1 cellular context compared by ENCODE assay signal in the genomic region with DNA sequence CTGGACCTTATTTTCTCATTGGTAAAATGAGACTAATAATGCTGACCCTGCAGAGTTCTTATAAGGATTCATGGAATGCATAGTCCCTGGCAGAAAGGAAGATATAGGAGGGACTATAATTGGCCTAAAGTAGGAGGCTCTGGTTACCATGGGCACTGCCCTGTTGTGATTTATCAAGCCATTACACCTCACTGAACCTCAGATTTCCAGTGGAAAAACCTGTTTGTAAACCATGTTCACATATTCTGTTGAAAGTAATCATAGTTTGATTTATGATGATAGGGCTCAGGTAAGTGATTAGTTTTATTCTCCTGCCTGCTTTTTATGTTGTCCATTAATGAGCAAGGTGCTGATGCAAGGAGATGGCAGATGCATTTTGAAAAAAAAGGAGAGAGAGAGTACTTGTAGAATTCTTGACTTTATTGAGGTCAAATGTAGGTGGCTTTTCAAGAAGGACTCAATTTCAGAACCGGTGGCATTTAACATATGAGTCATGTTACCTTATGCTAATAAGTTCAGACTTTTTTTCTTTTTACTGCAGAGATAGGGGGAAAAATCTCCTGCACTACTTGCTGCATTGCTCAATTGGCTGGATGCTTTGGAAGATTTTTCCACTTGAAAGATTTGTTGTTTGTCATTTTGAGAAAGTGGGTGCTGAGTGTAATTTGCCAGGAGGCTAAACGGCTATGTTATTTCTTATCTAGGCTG.
TF ChIP-seq lines count a peak whose summit lies in the region.

No MANE protein-coding gene starts in this region.

TF ChIP-seq in HEK293, 187 proteins besides CTCF, POLR2A, EP300 and RAD21 (continued from another document):
- TF ChIP-seq, protein P1, sequence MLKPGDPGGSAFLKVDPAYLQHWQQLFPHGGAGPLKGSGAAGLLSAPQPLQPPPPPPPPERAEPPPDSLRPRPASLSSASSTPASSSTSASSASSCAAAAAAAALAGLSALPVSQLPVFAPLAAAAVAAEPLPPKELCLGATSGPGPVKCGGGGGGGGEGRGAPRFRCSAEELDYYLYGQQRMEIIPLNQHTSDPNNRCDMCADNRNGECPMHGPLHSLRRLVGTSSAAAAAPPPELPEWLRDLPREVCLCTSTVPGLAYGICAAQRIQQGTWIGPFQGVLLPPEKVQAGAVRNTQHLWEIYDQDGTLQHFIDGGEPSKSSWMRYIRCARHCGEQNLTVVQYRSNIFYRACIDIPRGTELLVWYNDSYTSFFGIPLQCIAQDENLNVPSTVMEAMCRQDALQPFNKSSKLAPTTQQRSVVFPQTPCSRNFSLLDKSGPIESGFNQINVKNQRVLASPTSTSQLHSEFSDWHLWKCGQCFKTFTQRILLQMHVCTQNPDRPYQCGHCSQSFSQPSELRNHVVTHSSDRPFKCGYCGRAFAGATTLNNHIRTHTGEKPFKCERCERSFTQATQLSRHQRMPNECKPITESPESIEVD (tag by site-specific recombination; IDR thresholded peaks at IDR 0.05): peak; percentile 99
- TF ChIP-seq ZNF302 (tag by site-specific recombination; IDR thresholded peaks at IDR 0.05; ENCODE audit: low read depth) (no peak), ZNF223 (tag by site-specific recombination; IDR thresholded peaks at IDR 0.05) (no peak), ZNF16 (tag by site-specific recombination; IDR thresholded peaks at IDR 0.05; ENCODE audit: low read depth) (no peak), IKZF3 (tag by site-specific recombination; IDR thresholded peaks at IDR 0.05) (0 out of 2 replicates have a peak, but pooled peaks have one; percentile 17), ZNF394 (tag by site-specific recombination; IDR thresholded peaks at IDR 0.05; ENCODE audit: borderline replicate concordance) (no peak), ZNF23 (tag by site-specific recombination; IDR thresholded peaks at IDR 0.05; ENCODE audit: borderline replicate concordance) (no peak), ZNF174 (tag by site-specific recombination; IDR thresholded peaks at IDR 0.05) (no peak), GLI4 (tag by site-specific recombination; IDR thresholded peaks at IDR 0.05) (no peak), FEZF1 (tag by site-specific recombination; IDR thresholded peaks at IDR 0.05) (peak; percentile 77), PRDM1 (tag by site-specific recombination; IDR thresholded peaks at IDR 0.05) (0 out of 2 replicates have a peak, but pooled peaks have one; percentile 43), MZF1 (tag by site-specific recombination; IDR thresholded peaks at IDR 0.05; ENCODE audit: borderline replicate concordance) (no peak)
- TF ChIP-seq, protein P2, sequence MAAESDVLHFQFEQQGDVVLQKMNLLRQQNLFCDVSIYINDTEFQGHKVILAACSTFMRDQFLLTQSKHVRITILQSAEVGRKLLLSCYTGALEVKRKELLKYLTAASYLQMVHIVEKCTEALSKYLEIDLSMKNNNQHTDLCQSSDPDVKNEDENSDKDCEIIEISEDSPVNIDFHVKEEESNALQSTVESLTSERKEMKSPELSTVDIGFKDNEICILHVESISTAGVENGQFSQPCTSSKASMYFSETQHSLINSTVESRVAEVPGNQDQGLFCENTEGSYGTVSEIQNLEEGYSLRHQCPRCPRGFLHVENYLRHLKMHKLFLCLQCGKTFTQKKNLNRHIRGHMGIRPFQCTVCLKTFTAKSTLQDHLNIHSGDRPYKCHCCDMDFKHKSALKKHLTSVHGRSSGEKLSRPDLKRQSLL (tag by site-specific recombination; IDR thresholded peaks at IDR 0.05): no peak
- TF ChIP-seq, protein P3, sequence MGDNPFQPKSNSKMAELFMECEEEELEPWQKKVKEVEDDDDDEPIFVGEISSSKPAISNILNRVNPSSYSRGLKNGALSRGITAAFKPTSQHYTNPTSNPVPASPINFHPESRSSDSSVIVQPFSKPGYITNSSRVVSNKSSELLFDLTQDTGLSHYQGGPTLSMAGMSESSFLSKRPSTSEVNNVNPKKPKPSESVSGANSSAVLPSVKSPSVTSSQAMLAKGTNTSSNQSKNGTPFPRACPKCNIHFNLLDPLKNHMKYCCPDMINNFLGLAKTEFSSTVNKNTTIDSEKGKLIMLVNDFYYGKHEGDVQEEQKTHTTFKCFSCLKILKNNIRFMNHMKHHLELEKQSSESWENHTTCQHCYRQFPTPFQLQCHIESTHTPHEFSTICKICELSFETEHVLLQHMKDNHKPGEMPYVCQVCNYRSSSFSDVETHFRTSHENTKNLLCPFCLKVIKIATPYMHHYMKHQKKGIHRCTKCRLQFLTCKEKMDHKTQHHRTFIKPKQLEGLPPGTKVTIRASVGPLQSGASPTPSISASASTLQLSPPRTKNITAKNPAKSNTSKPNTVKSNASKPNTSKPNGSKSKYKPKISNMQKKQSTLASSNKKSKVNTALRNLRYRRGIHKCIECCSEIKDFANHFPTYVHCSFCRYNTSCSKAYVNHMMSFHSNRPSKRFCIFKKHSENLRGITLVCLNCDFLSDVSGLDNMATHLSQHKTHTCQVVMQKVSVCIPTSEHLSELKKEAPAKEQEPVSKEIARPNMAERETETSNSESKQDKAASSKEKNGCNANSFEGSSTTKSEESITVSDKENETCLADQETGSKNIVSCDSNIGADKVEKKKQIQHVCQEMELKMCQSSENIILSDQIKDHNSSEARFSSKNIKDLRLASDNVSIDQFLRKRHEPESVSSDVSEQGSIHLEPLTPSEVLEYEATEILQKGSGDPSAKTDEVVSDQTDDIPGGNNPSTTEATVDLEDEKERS (tag by site-specific recombination; IDR thresholded peaks at IDR 0.05): no peak
- TF ChIP-seq, protein P4, sequence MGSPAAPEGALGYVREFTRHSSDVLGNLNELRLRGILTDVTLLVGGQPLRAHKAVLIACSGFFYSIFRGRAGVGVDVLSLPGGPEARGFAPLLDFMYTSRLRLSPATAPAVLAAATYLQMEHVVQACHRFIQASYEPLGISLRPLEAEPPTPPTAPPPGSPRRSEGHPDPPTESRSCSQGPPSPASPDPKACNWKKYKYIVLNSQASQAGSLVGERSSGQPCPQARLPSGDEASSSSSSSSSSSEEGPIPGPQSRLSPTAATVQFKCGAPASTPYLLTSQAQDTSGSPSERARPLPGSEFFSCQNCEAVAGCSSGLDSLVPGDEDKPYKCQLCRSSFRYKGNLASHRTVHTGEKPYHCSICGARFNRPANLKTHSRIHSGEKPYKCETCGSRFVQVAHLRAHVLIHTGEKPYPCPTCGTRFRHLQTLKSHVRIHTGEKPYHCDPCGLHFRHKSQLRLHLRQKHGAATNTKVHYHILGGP (tag by site-specific recombination; IDR thresholded peaks at IDR 0.05): peak; percentile 74
